In genomic region chr22:39242809-39243442, GRCh38 we compare ENCODE assay signal across 8 cellular contexts. TPM values are rescaled to one million over a fixed set of nuclear protein-coding genes. Genes with fewer than 3 reads are reported as not detected.
DNase-seq lines count a peak whose midpoint lies in the region; ATAC-seq, FAIRE-seq and TF ChIP-seq lines count a peak whose summit lies in the region.
"Had no signal": no experiment of that assay in that cellular context is flagged by ENCODE, and none has a peak within 500 bp of the region (broad histone marks: within the 10 kb centered on the region; RNA-seq: fewer than 3 reads in every experiment).

No MANE protein-coding gene starts in this region.

- H2AFZ ChIP-seq in H1 (ENCODE audit: low read length) (no peak overlapping the region), neuronal stem cell (ENCODE audit: low read length) (peak overlapping the region; percentile 88)

- H4K5ac ChIP-seq in H1 (ENCODE audit: insufficient read length, low read depth, low read length) = no peak overlapping the region

- H3K56ac ChIP-seq in H1 (replicated peaks; ENCODE audit: insufficient read length, low read depth, low read length) = peak overlapping the region; percentile 54

- no peak; a peak in 1 of 3 replicates for TF ChIP-seq POLR2A in H1 (IDR thresholded peaks at IDR 0.05; ENCODE audit: control extremely low read depth in 1 of 2, low read depth in 2 of 2, low read length in 2 of 2)
- no peak for TF ChIP-seq POLR2A in GM18505 (IDR thresholded peaks at IDR 0.05; ENCODE audit: borderline replicate concordance, extremely low read depth, insufficient read depth, insufficient read length)

- TF ChIP-seq EP300 in H1 (IDR thresholded peaks at IDR 0.05; ENCODE audit: borderline replicate concordance in 1 of 2, low read depth in 2 of 2, low read length in 2 of 2) = no peak

- peaks cover 4% of the 10 kb centered on the region in 2 experiments for H4K20me1 ChIP-seq in H1 (replicated peaks in 1 of 2; ENCODE audit: control insufficient read depth in 1 of 2, insufficient read depth in 2 of 2, low read length in 2 of 2)

- H2BK15ac ChIP-seq in H1 (ENCODE audit: low read length) = peak overlapping the region; percentile 72; the same call in 1 of the 2 replicates
- peak overlapping the region; percentile 98 for H2BK15ac ChIP-seq in neuronal stem cell (ENCODE audit: low read length)

- no peak overlapping the region for H3K4ac ChIP-seq in H1 (replicated peaks; ENCODE audit: insufficient read length, low read depth, low read length)
- no peak overlapping the region for H3K4ac ChIP-seq in neuronal stem cell (ENCODE audit: low read length)

- H3K4me3 ChIP-seq in H1 (ENCODE audit: extremely low read depth in 1 of 4, insufficient read depth in 2 of 4, low read depth in 3 of 4, low read length in 4 of 4) = peak overlapping the region; percentile 16 to 73 (median 56)
- H3K4me3 ChIP-seq in neuronal stem cell (ENCODE audit: low read length in 2 of 2) = peak overlapping the region; percentile 54 to 83
- H3K4me3 ChIP-seq: SJSA1 had no signal

- H3K79me2 ChIP-seq in H1 (ENCODE audit: control insufficient read depth in 1 of 2, insufficient read depth in 2 of 2, low read length in 2 of 2) = no peaks in the 10 kb centered on the region

- no peak overlapping the region for H3K14ac ChIP-seq in H1 (ENCODE audit: insufficient read length)
- peak overlapping the region; percentile 12 for H3K14ac ChIP-seq in neuronal stem cell (ENCODE audit: low read length)

- 1% methylated on average over 23 of the region's 52 CpGs; no CpG with 5 or more reads in 1 of the 2 experiments for WGBS in H1 (ENCODE audit: extremely low coverage in 1 of 2, insufficient coverage in 1 of 2, insufficient read length in 1 of 2, insufficient replicate concordance in 2 of 2, low coverage in 1 of 2, low lambda C conversion rate in 2 of 2, missing lambda C conversion rate in 1 of 2), 2 experiments
- WGBS in neuronal stem cell (ENCODE audit: extremely low coverage in 2 of 2, insufficient read length in 2 of 2, insufficient replicate concordance in 1 of 2), 2 donors = no CpG with 5 or more reads among the region's 52 CpGs

- peak overlapping the region; percentile 7; the same call in 1 of the 2 replicates for H4K8ac ChIP-seq in H1 (ENCODE audit: extremely low read depth, insufficient read depth, low read length)
- no peak overlapping the region for H4K8ac ChIP-seq in neuronal stem cell (ENCODE audit: low read depth, low read length)

- POLR2A ChIA-PET in H1 (lab: Charles Lee; ENCODE audit: partially characterized antibody) = interaction anchor here (0.6 to 8.5 kb wide), 12 partner anchors 10 to 94 kb away, joined by 3 to 89 read pairs (median 4); partner anchors contain the start of gene RPL3

- no peak overlapping the region for H2BK120ac ChIP-seq in H1 (replicated peaks; ENCODE audit: low read depth, low read length)
- H2BK120ac ChIP-seq in neuronal stem cell (ENCODE audit: low read depth, low read length) = peak overlapping the region; percentile 84

- H4K91ac ChIP-seq in H1 (replicated peaks; ENCODE audit: insufficient read length, low read length) (peak overlapping the region; percentile 69), neuronal stem cell (ENCODE audit: low read depth, low read length, poor library complexity) (no peak overlapping the region)

- H3K9ac ChIP-seq in H1 (replicated peaks in 1 of 4; ENCODE audit: extremely low read depth in 1 of 4, low read depth in 3 of 4, low read length in 3 of 4) (peak overlapping the region; percentile 13 to 52 (median 22); a peak in 2 of 7 replicates), neuronal stem cell (ENCODE audit: low read depth, low read length, poor library complexity) (peak overlapping the region; percentile 88)

- CTCF ChIA-PET in H1 (lab: Charles Lee; ENCODE audit: partially characterized antibody) = interaction anchor here (0.5 to 1.9 kb wide), 7 partner anchors 9 to 92 kb away, joined by 3 to 6 read pairs (median 3); no protein-coding TSS in a partner anchor

- H3K79me1 ChIP-seq in H1 (ENCODE audit: low read depth, low read length) (no peaks in the 10 kb centered on the region), neuronal stem cell (ENCODE audit: low read depth, low read length) (no peaks in the 10 kb centered on the region)

- no peak overlapping the region for H2BK20ac ChIP-seq in H1 (ENCODE audit: low read length)

- H2BK5ac ChIP-seq in H1 (ENCODE audit: low read depth, low read length) = no peak overlapping the region
- peak overlapping the region; percentile 62 for H2BK5ac ChIP-seq in neuronal stem cell (ENCODE audit: low read length)

- TF ChIP-seq RAD21 in H1 (IDR thresholded peaks at IDR 0.05 in 1 of 2, conservative IDR thresholded peaks at IDR 0.05 in 1 of 2; ENCODE audit: low read depth in 2 of 2, low read length in 2 of 2) = no peak

- H3K18ac ChIP-seq in H1 (ENCODE audit: extremely low read depth, low read length) = peak overlapping the region; percentile 32
- H3K18ac ChIP-seq in neuronal stem cell (ENCODE audit: low read length) = peak overlapping the region; percentile 96

- FAIRE-seq in H1 (lab: Jason Lieb, UNC) = no peak

- H3K9me3 ChIP-seq in H1 (ENCODE audit: insufficient read depth in 2 of 2, low read depth in 1 of 2, low read length in 1 of 2) (no peaks in the 10 kb centered on the region), neuronal stem cell (replicated peaks in 1 of 2; ENCODE audit: control insufficient read depth in 2 of 2, insufficient read depth in 1 of 2, low read depth in 1 of 2, low read length in 2 of 2) (no peaks in the 10 kb centered on the region)

- DNase-seq in HuH-7 (ENCODE audit: low spot score) = peak; percentile 76
- peak in 1 of 2 experiments; percentile 86 for DNase-seq in H1 (ENCODE audit: low read depth in 1 of 2, low spot score in 2 of 2)
- no peak for DNase-seq in neuronal stem cell (ENCODE audit: low spot score)

- peaks cover 0 to 21% (median 18%) of the 10 kb centered on the region in 4 experiments; a peak in 6 of 7 replicates for H3K4me1 ChIP-seq in H1 (replicated peaks in 1 of 4; ENCODE audit: control insufficient read depth in 3 of 4, insufficient read depth in 4 of 4, low read length in 3 of 4)
- H3K4me1 ChIP-seq in neuronal stem cell (ENCODE audit: control insufficient read depth in 2 of 2, insufficient read depth in 1 of 2, low read depth in 1 of 2, low read length in 2 of 2) = peaks cover 18 to 38% of the 10 kb centered on the region in 2 donors

- H3K27me3 ChIP-seq in H1 (replicated peaks in 1 of 4; ENCODE audit: control insufficient read depth in 3 of 4, extremely low read depth in 1 of 4, insufficient read depth in 3 of 4, low read length in 3 of 4) (peaks cover 26 to 77% (median 62%) of the 10 kb centered on the region in 4 experiments), neuronal stem cell (ENCODE audit: control insufficient read depth in 3 of 3, insufficient read depth in 3 of 3, low read depth in 1 of 3, low read length in 3 of 3) (peaks cover 16 to 57% (median 22%) of the 10 kb centered on the region in 3 experiments)

- no peak for TF ChIP-seq CTCF in VCaP (conservative IDR thresholded peaks at IDR 0.05)
- no peak for TF ChIP-seq CTCF in H1 (IDR thresholded peaks at IDR 0.05; ENCODE audit: control extremely low read depth in 1 of 3, insufficient read depth in 1 of 3, low read depth in 1 of 3, low read length in 3 of 3)

- H3K36me3 ChIP-seq in H1 (ENCODE audit: control insufficient read depth in 2 of 4, insufficient read depth in 4 of 4, low read length in 3 of 4) (no peaks in the 10 kb centered on the region; a peak in 1 of 8 replicates), neuronal stem cell (replicated peaks in 1 of 2; ENCODE audit: control insufficient read depth in 2 of 2, insufficient read depth in 2 of 2, low read length in 2 of 2) (no peaks in the 10 kb centered on the region)
- H3K36me3 ChIP-seq: SJSA1 had no signal

- H3K23me2 ChIP-seq in H1 (ENCODE audit: low read depth, low read length) = peaks cover 17% of the 10 kb centered on the region; the same call in 1 of the 2 replicates

- H3K23ac ChIP-seq in H1 (ENCODE audit: insufficient read length) (no peak overlapping the region), neuronal stem cell (ENCODE audit: low read depth, low read length, poor library complexity) (peak overlapping the region; percentile 62)

- H3K27ac ChIP-seq in VCaP = peak overlapping the region; percentile 98
- H3K27ac ChIP-seq in H1 (ENCODE audit: low read depth, low read length) = no peak overlapping the region
- no peak overlapping the region for H3K27ac ChIP-seq in neuronal stem cell (replicated peaks; ENCODE audit: low read length)
- H3K27ac ChIP-seq: SJSA1 had no signal

- H2BK12ac ChIP-seq in H1 (ENCODE audit: low read depth, low read length) (no peak overlapping the region), neuronal stem cell (ENCODE audit: low read length) (peak overlapping the region; percentile 86)

- peak overlapping the region; percentile 82 to 83 for H3K4me2 ChIP-seq in H1 (ENCODE audit: insufficient read depth in 1 of 2, low read depth in 2 of 2, low read length in 2 of 2)
- peak overlapping the region; percentile 83 for H3K4me2 ChIP-seq in neuronal stem cell (ENCODE audit: insufficient read depth, low read length, poor library complexity, severe bottlenecking)

- no peak for ATAC-seq in GM18505 (IDR thresholded peaks at IDR 0.05; ENCODE audit: unreplicated experiment)
- ATAC-seq in GM19455 (IDR thresholded peaks at IDR 0.05; ENCODE audit: unreplicated experiment) = no peak
- no peak for ATAC-seq in HG03457 (IDR thresholded peaks at IDR 0.05; ENCODE audit: unreplicated experiment)

- H2AK5ac ChIP-seq in H1 (ENCODE audit: low read depth, low read length) (no peak overlapping the region), neuronal stem cell (ENCODE audit: low read depth, low read length) (peak overlapping the region; percentile 86)

TF ChIP-seq in H1, 55 proteins besides CTCF, POLR2A, EP300 and RAD21 (continues in another document):
- TF ChIP-seq SUZ12 (IDR thresholded peaks at IDR 0.05; ENCODE audit: low read length) = no peak; the same call in 1 of the 2 replicates
- peak; percentile 66; the same call in 1 of the 2 replicates for TF ChIP-seq SP4 (IDR thresholded peaks at IDR 0.05; ENCODE audit: low read length)
- TF ChIP-seq RNF2 (IDR thresholded peaks at IDR 0.05; ENCODE audit: borderline replicate concordance, low read depth, low read length, missing control alignments, poor library complexity, severe bottlenecking) = no peak
- no peak for TF ChIP-seq CBX8 (IDR thresholded peaks at IDR 0.05; ENCODE audit: borderline replicate concordance, low read depth, low read length)

RNA-seq across cellular contexts. Expression of gene PDGFB, which starts 1.9 kb away (rescaled TPM):
- total RNA-seq in H1 (2021; fragmentation: NEBNext Ultra II Directional; extraction: Animal tissue kit (Norgen Biotek cat#: 25700)) = 8.5 and 9.6 TPM in 2 replicates
- 3.9 and 5.5 TPM in 2 replicates for polyA plus RNA-seq in H1 (2011; rRNA removed)
- polyA plus RNA-seq in H1 (2011; cell fraction: cytosol; rRNA removed) = 6.1 TPM
- polyA plus RNA-seq in H1 (2011; cell fraction: nucleus; rRNA removed) = 10.9 TPM
- 2.6 to 3.9 TPM (median 3.8 TPM) in 4 replicates for polyA plus RNA-seq in H1 (2012, experiment 1 of 2)
- polyA plus RNA-seq in H1 (2012, experiment 2 of 2) = 4.1 TPM
- polyA plus RNA-seq in H1 (2013, experiment 1 of 2) = 4.9 TPM
- polyA plus RNA-seq in H1 (2013, experiment 2 of 2) = 6.0 TPM
- 3.0 and 5.3 TPM in 2 replicates for polyA minus RNA-seq in H1 (2011; rRNA and poly(A)+ RNA removed)
- 5.7 TPM for polyA minus RNA-seq in H1 (2011; cell fraction: cytosol; rRNA and poly(A)+ RNA removed)
- polyA minus RNA-seq in H1 (2011; cell fraction: nucleus; rRNA and poly(A)+ RNA removed) = 3.5 TPM
- polyA plus RNA-seq in neuronal stem cell (2013, experiment 1 of 2) = 2.6 TPM
- polyA plus RNA-seq in neuronal stem cell (2013, experiment 2 of 2) = 2.8 TPM
